In the genomic region with DNA sequence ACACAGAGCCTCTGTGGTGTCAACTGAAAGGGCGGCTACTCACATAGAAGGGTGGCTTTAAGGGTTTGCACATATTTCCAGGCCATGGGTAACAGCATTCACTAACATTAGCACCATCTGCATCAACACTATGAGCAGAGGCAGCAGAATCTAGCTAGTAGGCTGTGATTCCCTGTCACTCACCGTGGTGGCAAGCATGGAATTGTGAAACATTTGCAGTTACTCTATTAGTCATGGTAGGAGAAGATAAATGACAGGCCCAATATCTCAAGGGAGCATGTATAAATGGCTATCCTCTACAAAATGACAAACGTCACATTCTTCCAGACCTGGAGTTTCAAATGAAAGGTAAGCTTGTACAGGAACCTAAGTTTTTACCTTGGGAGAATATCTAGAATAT, we compare ENCODE assay signal across 1 cellular context.
A peak's percentile ranks its signal among the peaks of the same experiment; 100 is the strongest.
TF ChIP-seq lines count a peak whose summit lies in the region.

No MANE protein-coding gene starts in this region.

TF ChIP-seq in HepG2, 621 proteins besides CTCF, POLR2A, EP300 and RAD21:
- TF ChIP-seq HNRNPUL1 (IDR thresholded peaks at IDR 0.05; ENCODE audit: low read depth, low read length) (no peak), ZMAT3 (CRISPR knock-in tag; conservative IDR thresholded peaks at IDR 0.05) (no peak), RAD51 (IDR thresholded peaks at IDR 0.05; ENCODE audit: borderline replicate concordance) (no peak), SNAPC2 (CRISPR knock-in tag; IDR thresholded peaks at IDR 0.05) (no peak), CEBPB (IDR thresholded peaks at IDR 0.05; ENCODE audit: borderline replicate concordance, low read depth, low read length) (peak; percentile 15; the same call in 1 of the 2 replicates), ZNF230 (CRISPR knock-in tag; IDR thresholded peaks at IDR 0.05) (no peak), ZBTB21 (CRISPR knock-in tag; IDR thresholded peaks at IDR 0.05) (no peak), BCL6 (CRISPR knock-in tag; IDR thresholded peaks at IDR 0.05) (no peak)
- TF ChIP-seq, protein P1, sequence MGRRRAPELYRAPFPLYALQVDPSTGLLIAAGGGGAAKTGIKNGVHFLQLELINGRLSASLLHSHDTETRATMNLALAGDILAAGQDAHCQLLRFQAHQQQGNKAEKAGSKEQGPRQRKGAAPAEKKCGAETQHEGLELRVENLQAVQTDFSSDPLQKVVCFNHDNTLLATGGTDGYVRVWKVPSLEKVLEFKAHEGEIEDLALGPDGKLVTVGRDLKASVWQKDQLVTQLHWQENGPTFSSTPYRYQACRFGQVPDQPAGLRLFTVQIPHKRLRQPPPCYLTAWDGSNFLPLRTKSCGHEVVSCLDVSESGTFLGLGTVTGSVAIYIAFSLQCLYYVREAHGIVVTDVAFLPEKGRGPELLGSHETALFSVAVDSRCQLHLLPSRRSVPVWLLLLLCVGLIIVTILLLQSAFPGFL (CRISPR knock-in tag; IDR thresholded peaks at IDR 0.05), result no peak
